In genomic region chr3:177827517-177828249, GRCh38 we compare ENCODE assay signal across 12 cellular contexts.
A peak's percentile ranks its signal among the peaks of the same experiment; 100 is the strongest.
DNase-seq lines count a peak whose midpoint lies in the region; ATAC-seq, FAIRE-seq and TF ChIP-seq lines count a peak whose summit lies in the region.
"Had no signal": no experiment of that assay in that cellular context is flagged by ENCODE, and none has a peak within 500 bp of the region (broad histone marks: within the 10 kb centered on the region; RNA-seq: fewer than 3 reads in every experiment).

No MANE protein-coding gene starts in this region.

- ATAC-seq in activated T-helper 17 cell treated with anti-CD3 and anti-CD28 coated beads, Interleukin-2, amount 50 U/mL, for 72 hours (replicated peaks), result peak; percentile 55
- peak; percentile 89 for ATAC-seq in HepG2
- ATAC-seq in sciatic nerve, result no peak
- no peak for ATAC-seq in HG02610 (IDR thresholded peaks at IDR 0.05; ENCODE audit: unreplicated experiment)

- H3K4me2 ChIP-seq in HepG2 (ENCODE audit: low read depth, low read length), result peak overlapping the region; percentile 66

- POLR2A ChIA-PET in HEK293 (lab: Yijun Ruan, JAX) (no interaction called here), HepG2 (lab: Yijun Ruan, JAX) (interaction anchor here (1.1 to 1.2 kb wide), 2 partner anchors 328 to 469 kb away, joined by 3 to 6 read pairs; no protein-coding TSS in a partner anchor)

- H3K9ac ChIP-seq in HepG2 (ENCODE audit: insufficient read depth, low read depth, low read length), result peak overlapping the region; percentile 34

- H3K9me3 Mint-ChIP-seq in activated T-helper 17 cell treated with anti-CD3 and anti-CD28 coated beads, Interleukin-2, amount 50 U/mL, for 72 hours, result peaks cover 3% of the 10 kb centered on the region
- H3K9me3 Mint-ChIP-seq: central memory CD8-positive, alpha-beta T cell had no signal

- peak; percentile 63 for FAIRE-seq in HepG2 (lab: Jason Lieb, UNC)

- peak in 1 of 2 experiments; percentile 92; a peak in 2 of 4 replicates for TF ChIP-seq EP300 in HepG2 (IDR thresholded peaks at IDR 0.05; ENCODE audit: low read depth in 2 of 2, low read length in 2 of 2)
- no peak; the same call in 1 of the 2 replicates for TF ChIP-seq EP300 in HepG2 (CRISPR knock-in tag; IDR thresholded peaks at IDR 0.05; ENCODE audit: borderline replicate concordance)

- no peak overlapping the region for H2AFZ ChIP-seq in HepG2 (ENCODE audit: low read length)

- H3K4me1 Mint-ChIP-seq in activated T-helper 17 cell treated with anti-CD3 and anti-CD28 coated beads, Interleukin-2, amount 50 U/mL, for 72 hours, result peaks cover 16% of the 10 kb centered on the region
- H3K4me1 Mint-ChIP-seq: central memory CD8-positive, alpha-beta T cell had no signal

- H3K4me1 ChIP-seq in HEK293 (ENCODE audit: control insufficient read depth, insufficient read depth, low read length) (no peaks in the 10 kb centered on the region), HepG2 (ENCODE audit: insufficient read depth, low read length) (peaks cover 69% of the 10 kb centered on the region)

- in situ Hi-C loops in HepG2 (cut with HindIII; ENCODE audit: extremely low pct_ligation_motif_present, low pct_unique_long_range_greater_than_20kb), result no loop called here

- CTCF ChIA-PET in HEK293 (lab: Yijun Ruan, JAX), result no interaction called here
- CTCF ChIA-PET in HepG2 (lab: Yijun Ruan, JAX; ENCODE audit: low intra/inter-chr PET ratio, low total read pairs), result no interaction called here

- H3K4me3 ChIP-seq in HEK293 (ENCODE audit: low read depth, low read length) (no peak overlapping the region), HepG2 (replicated peaks in 1 of 3; ENCODE audit: insufficient read depth in 1 of 3, low read depth in 2 of 3, low read length in 3 of 3) (peak overlapping the region; percentile 8 to 43 (median 8); a peak in 4 of 6 replicates)
- H3K4me3 ChIP-seq: SK-N-MC had no signal

- WGBS in HepG2 (ENCODE audit: low lambda C conversion rate), result 33% methylated on average over 6 of the region's 6 CpGs

- no peaks in the 10 kb centered on the region for H4K20me1 ChIP-seq in HepG2 (ENCODE audit: insufficient read depth, low read length)

- H3K27ac Mint-ChIP-seq in activated T-helper 17 cell treated with anti-CD3 and anti-CD28 coated beads, Interleukin-2, amount 50 U/mL, for 72 hours, result no peak overlapping the region

- no peaks in the 10 kb centered on the region for H3K27me3 ChIP-seq in HepG2 (ENCODE audit: control insufficient read depth in 1 of 2, insufficient read depth in 2 of 2, low read length in 2 of 2)
- H3K27me3 ChIP-seq: neutrophil had no signal

- H3K27me3 Mint-ChIP-seq in activated T-helper 17 cell treated with anti-CD3 and anti-CD28 coated beads, Interleukin-2, amount 50 U/mL, for 72 hours, result no peaks in the 10 kb centered on the region
- H3K27me3 Mint-ChIP-seq: central memory CD8-positive, alpha-beta T cell had no signal

- TSS peak; percentile 85 for BruUV-seq in HepG2 (replicated peaks; lab: Mats Ljungman, UMichigan)

- no peaks in the 10 kb centered on the region for H3K36me3 ChIP-seq in HEK293 (ENCODE audit: control insufficient read depth in 2 of 2, insufficient read depth in 1 of 2, low read length in 2 of 2)
- H3K36me3 ChIP-seq in HepG2 (replicated peaks in 1 of 2; ENCODE audit: control insufficient read depth in 1 of 2, insufficient read depth in 2 of 2, low read length in 2 of 2), result no peaks in the 10 kb centered on the region
- H3K36me3 ChIP-seq: neutrophil had no signal

- no peak for TF ChIP-seq POLR2A in HepG2 (IDR thresholded peaks at IDR 0.05; ENCODE audit: insufficient read depth in 1 of 2, low read depth in 2 of 2, low read length in 2 of 2)

- H3K27ac ChIP-seq in HEK293 (ENCODE audit: extremely low read depth, low read depth, low read length), result no peak overlapping the region
- peak overlapping the region; percentile 70 for H3K27ac ChIP-seq in HepG2 (ENCODE audit: extremely low read length, insufficient read depth, low read length)
- H3K27ac ChIP-seq: neutrophil, SK-N-MC had no signal

- no peaks in the 10 kb centered on the region for H3K36me3 Mint-ChIP-seq in activated T-helper 17 cell treated with anti-CD3 and anti-CD28 coated beads, Interleukin-2, amount 50 U/mL, for 72 hours (ENCODE audit: low read depth)

- TF ChIP-seq CTCF in AG09319 (IDR thresholded peaks at IDR 0.05; ENCODE audit: low read depth, low read length), result no peak
- TF ChIP-seq CTCF in HEK293 (tag by site-specific recombination; IDR thresholded peaks at IDR 0.05), result no peak
- TF ChIP-seq CTCF in HepG2 (CRISPR knock-in tag; IDR thresholded peaks at IDR 0.05), result no peak

- H3K4me3 Mint-ChIP-seq in activated T-helper 17 cell treated with anti-CD3 and anti-CD28 coated beads, Interleukin-2, amount 50 U/mL, for 72 hours, result no peak overlapping the region
- H3K4me3 Mint-ChIP-seq: central memory CD8-positive, alpha-beta T cell had no signal

- peak; percentile 67 for DNase-seq in AG09319 (ENCODE audit: extremely low read depth, low read depth)
- DNase-seq in HepG2 (ENCODE audit: low spot score), result peak; percentile 95
- no peak for DNase-seq in RKO (ENCODE audit: low spot score)
- DNase-seq in HUDEP-2 (lab: John Stamatoyannopoulos, UW; ENCODE audit: unreplicated experiment in 76 of 76), result no peak
- DNase-seq in sciatic nerve (ENCODE audit: low spot score), result no peak
- DNase-seq: GDM1 had no signal

- no peak for TF ChIP-seq RAD21 in HepG2 (CRISPR knock-in tag; IDR thresholded peaks at IDR 0.05)

- intact Hi-C loops in HepG2 (cut with micrococcal nuclease; ENCODE audit: unreplicated experiment), result no loop called here
- intact Hi-C loops in sciatic nerve (cut with DNase I), result no loop called here

- no peaks in the 10 kb centered on the region for H3K79me2 ChIP-seq in HepG2 (ENCODE audit: insufficient read depth, low read length)

- H3K9me3 ChIP-seq in HEK293 (ENCODE audit: control insufficient read depth, insufficient read depth, low read depth, low read length) (no peaks in the 10 kb centered on the region), HepG2 (ENCODE audit: low read length) (no peaks in the 10 kb centered on the region)
- H3K9me3 ChIP-seq: neutrophil had no signal

TF ChIP-seq in HEK293, 187 proteins besides CTCF, POLR2A, EP300 and RAD21:
- TF ChIP-seq ZNF239 (tag by site-specific recombination; IDR thresholded peaks at IDR 0.05), result no peak
- TF ChIP-seq PRDM1 (tag by site-specific recombination; IDR thresholded peaks at IDR 0.05), result peak; percentile 72

TF ChIP-seq in HepG2, 621 proteins besides CTCF, POLR2A, EP300 and RAD21 (continues in another document):
- TF ChIP-seq FOXC1 (CRISPR knock-in tag; IDR thresholded peaks at IDR 0.05; ENCODE audit: borderline replicate concordance) (no peak), PITX1 (CRISPR knock-in tag; IDR thresholded peaks at IDR 0.05) (0 out of 2 replicates have a peak, but pooled peaks have one; percentile 24), PAXIP1 (CRISPR knock-in tag; conservative IDR thresholded peaks at IDR 0.05) (peak; percentile 90), KDM1A (CRISPR knock-in tag; IDR thresholded peaks at IDR 0.05) (peak; percentile 14; the same call in 1 of the 2 replicates), ZBTB49 (CRISPR knock-in tag; IDR thresholded peaks at IDR 0.05; ENCODE audit: borderline replicate concordance) (no peak), ZNF331 (CRISPR knock-in tag; IDR thresholded peaks at IDR 0.05) (peak; percentile 67; the same call in 1 of the 2 replicates)

Comparison
In these comparisons a context has a peak if more than half of its experiments do, and no peak if none do; other contexts are left out.
1. DNase-seq: peak in AG09319 (single experiment) and HepG2 (single experiment); none in RKO (single experiment), HUDEP-2 (0 of 76) and sciatic nerve (single experiment).
2. ATAC-seq: peak in activated T-helper 17 cell treated with anti-CD3 and anti-CD28 coated beads, Interleukin-2, amount 50 U/mL, for 72 hours (single experiment) and HepG2 (single experiment); none in sciatic nerve (single experiment) and HG02610 (single experiment).